Comparison of ENCODE assay signal across 10 cellular contexts in genomic region chr17:27810211-27810901, GRCh38. TPM values are rescaled to one million over a fixed set of nuclear protein-coding genes. Genes with fewer than 3 reads are reported as not detected.
DNase-seq lines count a peak whose midpoint lies in the region; ATAC-seq, FAIRE-seq and TF ChIP-seq lines count a peak whose summit lies in the region.
"Had no signal": no experiment of that assay in that cellular context is flagged by ENCODE, and none has a peak within 500 bp of the region (broad histone marks: within the 10 kb centered on the region; RNA-seq: fewer than 3 reads in every experiment).

No MANE protein-coding gene starts in this region.

- H3K4ac ChIP-seq in H9 (ENCODE audit: low read depth, low read length) = no peak overlapping the region

- peak; percentile 58 for ATAC-seq in activated CD4-positive, alpha-beta T cell treated with anti-CD3 and anti-CD28 coated beads for 36 hours
- ATAC-seq in psoas muscle = no peak

- H3K4me1 ChIP-seq in H9 (ENCODE audit: insufficient read depth, low read length) (no peaks in the 10 kb centered on the region; the same call in 1 of the 2 replicates), psoas muscle (no peaks in the 10 kb centered on the region)

- H2BK120ac ChIP-seq in H9 (ENCODE audit: low read depth, low read length, poor library complexity, severe bottlenecking) = no peak overlapping the region

- H3K4me3 ChIP-seq in WERI-Rb-1 (ENCODE audit: low read depth, low read length) (no peak overlapping the region), psoas muscle (no peak overlapping the region)
- H3K4me3 ChIP-seq: A549 had no signal

- H3K23ac ChIP-seq in H9 (ENCODE audit: insufficient read length, low read depth, low read length) = no peak overlapping the region

- no peak overlapping the region for H2BK15ac ChIP-seq in H9 (ENCODE audit: low read depth, low read length)

- H3K14ac ChIP-seq in H9 (ENCODE audit: insufficient read depth, low read length) = no peak overlapping the region

- no peak overlapping the region for H4K8ac ChIP-seq in H9 (replicated peaks; ENCODE audit: insufficient read length, low read depth, low read length)

- CTCF ChIA-PET in activated CD4-positive, alpha-beta T cell treated with anti-CD3 and anti-CD28 coated beads for 36 hours (lab: Charles Lee) = interaction anchor here (0.6 to 7.2 kb wide), 2 partner anchors 72 to 128 kb away, joined by 4 to 320 read pairs; no protein-coding TSS in a partner anchor

- H2AK5ac ChIP-seq in H9 (ENCODE audit: insufficient read length, low read length) = no peak overlapping the region

- H2AFZ ChIP-seq in H9 (ENCODE audit: low read length) = no peak overlapping the region

- no peak overlapping the region for H2BK20ac ChIP-seq in H9 (ENCODE audit: low read depth, low read length, poor library complexity, severe bottlenecking)

- intact Hi-C loops in activated CD4-positive, alpha-beta T cell treated with anti-CD3 and anti-CD28 coated beads for 36 hours (cut with DNase I, micrococcal nuclease) = loop anchor here in 1 of 2 experiments (1.0 to 2.0 kb wide), 2 partner anchors 69 to 336 kb away; no protein-coding TSS in a partner anchor
- intact Hi-C loops in psoas muscle (cut with DNase I) = no loop called here

- no peak overlapping the region for H2BK12ac ChIP-seq in H9 (ENCODE audit: insufficient read length, low read depth, low read length)

- no peaks in the 10 kb centered on the region for H3K27me3 Mint-ChIP-seq in activated CD4-positive, alpha-beta T cell treated with anti-CD3 and anti-CD28 coated beads for 36 hours
- H3K27me3 Mint-ChIP-seq in H9 (ENCODE audit: low read depth) = no peaks in the 10 kb centered on the region; the same call in 1 of the 2 replicates

- no peak overlapping the region for H3K18ac ChIP-seq in H9 (ENCODE audit: insufficient read length, low read depth, low read length)

- no peaks in the 10 kb centered on the region for H3K36me3 Mint-ChIP-seq in activated CD4-positive, alpha-beta T cell treated with anti-CD3 and anti-CD28 coated beads for 36 hours (ENCODE audit: low read depth)
- peaks cover 0 to 7% (median 0%) of the 10 kb centered on the region in 3 experiments; a peak in 3 of 7 replicates for H3K36me3 Mint-ChIP-seq in H9 (ENCODE audit: insufficient read depth in 1 of 3, low read depth in 3 of 3)
- H3K36me3 Mint-ChIP-seq: naive B cell had no signal

- H3K23me2 ChIP-seq in H9 (ENCODE audit: insufficient read length, low read depth, low read length, poor library complexity, severe bottlenecking) = peaks cover 4% of the 10 kb centered on the region

- H3K27ac ChIP-seq in H9 (ENCODE audit: insufficient read length, low read depth, low read length) = no peak overlapping the region
- H3K27ac ChIP-seq in WERI-Rb-1 = peak overlapping the region; percentile 60
- H3K27ac ChIP-seq in psoas muscle = no peak overlapping the region
- H3K27ac ChIP-seq: A549 had no signal

- H3K9me3 Mint-ChIP-seq in activated CD4-positive, alpha-beta T cell treated with anti-CD3 and anti-CD28 coated beads for 36 hours (ENCODE audit: low read depth) = peaks cover 5% of the 10 kb centered on the region
- peaks cover 7 to 8% of the 10 kb centered on the region in 2 experiments; a peak in 3 of 5 replicates for H3K9me3 Mint-ChIP-seq in H9
- H3K9me3 Mint-ChIP-seq: naive B cell had no signal

- TF ChIP-seq CTCF in H9 (conservative IDR thresholded peaks at IDR 0.05) (no peak), WERI-Rb-1 (IDR thresholded peaks at IDR 0.05; ENCODE audit: low read depth, low read length) (no peak), psoas muscle (IDR thresholded peaks at IDR 0.05) (no peak)

- H3T11ph ChIP-seq in H9 (ENCODE audit: low read length) = no peak overlapping the region

- H3K79me1 ChIP-seq in H9 (ENCODE audit: insufficient read depth, low read depth, low read length, poor library complexity, severe bottlenecking) = no peaks in the 10 kb centered on the region

- POLR2A ChIA-PET in activated CD4-positive, alpha-beta T cell treated with anti-CD3 and anti-CD28 coated beads for 36 hours (lab: Charles Lee) = no interaction called here

- H3K79me2 ChIP-seq in H9 (ENCODE audit: insufficient read depth, low read length) = no peaks in the 10 kb centered on the region

- FAIRE-seq in frontal cortex (lab: Jason Lieb, UNC) = no peak
- FAIRE-seq: A549 had no signal

- no peaks in the 10 kb centered on the region for H3K27me3 ChIP-seq in H9 (ENCODE audit: insufficient read depth, low read length)
- no peaks in the 10 kb centered on the region for H3K27me3 ChIP-seq in WERI-Rb-1 (ENCODE audit: insufficient read depth, low read depth, severe bottlenecking)
- H3K27me3 ChIP-seq in psoas muscle (ENCODE audit: insufficient read depth in 3 of 3, low read length in 2 of 3) = no peaks in the 10 kb centered on the region

- no CpG with 5 or more reads among the region's 7 CpGs for WGBS in H9 (ENCODE audit: extremely low coverage, insufficient read length, low lambda C conversion rate)
- 64 to 67% (median 66%) methylated on average over 7 of the region's 7 CpGs for WGBS in psoas muscle, 3 donors

- H3K4me3 Mint-ChIP-seq in activated CD4-positive, alpha-beta T cell treated with anti-CD3 and anti-CD28 coated beads for 36 hours = peak overlapping the region; percentile 57
- H3K4me3 Mint-ChIP-seq in H9 = no peak overlapping the region

- peak; percentile 75 for DNase-seq in activated CD4-positive, alpha-beta T cell treated with anti-CD3 and anti-CD28 coated beads for 36 hours
- no peak for DNase-seq in activated CD4-positive, alpha-beta T cell treated with anti-CD3 and anti-CD28 coated beads for 1 hour
- DNase-seq in H9 = peak; percentile 54
- DNase-seq in WERI-Rb-1 = no peak
- DNase-seq in stimulated activated CD4-positive, alpha-beta T cell treated with anti-CD3 and anti-CD28 coated beads, Interleukin-4, amount 100 ng/mL, for 48 hours (ENCODE audit: low read depth in 2 of 2) = peak; percentile 34 to 36
- no peak for DNase-seq in psoas muscle
- no peak for DNase-seq in frontal cortex (ENCODE audit: low spot score in 2 of 2)
- DNase-seq in AG08396 (ENCODE audit: low spot score) = no peak
- DNase-seq: naive B cell had no signal

- H3K56ac ChIP-seq in H9 (ENCODE audit: insufficient read length, low read depth, low read length) = no peak overlapping the region

- no peak overlapping the region for H3K9ac ChIP-seq in H9 (ENCODE audit: extremely low read depth, insufficient read length, low read length)

- peak overlapping the region; percentile 95 for H3K27ac Mint-ChIP-seq in activated CD4-positive, alpha-beta T cell treated with anti-CD3 and anti-CD28 coated beads for 36 hours
- peak overlapping the region in 1 of 3 experiments; percentile 4; a peak in 1 of 7 replicates for H3K27ac Mint-ChIP-seq in H9

- H2BK5ac ChIP-seq in H9 (ENCODE audit: insufficient read length, low read length) = no peak overlapping the region

- H3K36me3 ChIP-seq in WERI-Rb-1 (no peaks in the 10 kb centered on the region), psoas muscle (ENCODE audit: insufficient read depth in 1 of 2, low read depth in 1 of 2) (no peaks in the 10 kb centered on the region)

- H3K4me2 ChIP-seq in H9 (ENCODE audit: insufficient read depth, insufficient read length, low read length) = no peak overlapping the region
- H3K4me2 ChIP-seq: A549 had no signal

- peaks cover 48% of the 10 kb centered on the region for H3K4me1 Mint-ChIP-seq in activated CD4-positive, alpha-beta T cell treated with anti-CD3 and anti-CD28 coated beads for 36 hours
- peaks cover 19 to 20% of the 10 kb centered on the region in 2 experiments for H3K4me1 Mint-ChIP-seq in H9

- H4K91ac ChIP-seq in H9 (ENCODE audit: insufficient read length, low read depth, low read length) = no peak overlapping the region

- H3K9me3 ChIP-seq in H9 (ENCODE audit: control insufficient read depth, low read depth, low read length) = no peaks in the 10 kb centered on the region
- peaks cover 8% of the 10 kb centered on the region for H3K9me3 ChIP-seq in WERI-Rb-1 (ENCODE audit: severe bottlenecking)
- H3K9me3 ChIP-seq in psoas muscle = no peaks in the 10 kb centered on the region
- H3K9me3 ChIP-seq: A549 had no signal

- no peaks in the 10 kb centered on the region for H4K20me1 ChIP-seq in H9 (ENCODE audit: control insufficient read depth, insufficient read depth, insufficient read length)

- H4K5ac ChIP-seq in H9 (ENCODE audit: insufficient read length, low read depth, low read length) = no peak overlapping the region

RNA-seq across cellular contexts. Expression of gene NOS2, which starts 10.0 kb away (rescaled TPM):
- under 1 TPM; 0.07 to 0.09 TPM for total RNA-seq in activated CD4-positive, alpha-beta T cell treated with anti-CD3 and anti-CD28 coated beads for 36 hours
- total RNA-seq in H9 (2021) (0.35 and 0.59 TPM in 2 replicates), psoas muscle (under 1 TPM; 0.06 to 0.79 (median 0.29) TPM), frontal cortex (1.2 TPM)
- under 1 TPM; 0.09 to 0.14 (median 0.09) TPM for polyA plus RNA-seq in psoas muscle

Comparison
In these comparisons a context has a peak if more than half of its experiments do, and no peak if none do; other contexts are left out.
1. DNase-seq: peak in activated CD4-positive, alpha-beta T cell treated with anti-CD3 and anti-CD28 coated beads for 36 hours (single experiment), H9 (single experiment) and stimulated activated CD4-positive, alpha-beta T cell treated with anti-CD3 and anti-CD28 coated beads, Interleukin-4, amount 100 ng/mL, for 48 hours (2 of 2); none in activated CD4-positive, alpha-beta T cell treated with anti-CD3 and anti-CD28 coated beads for 1 hour (single experiment), WERI-Rb-1 (single experiment), psoas muscle (0 of 2), frontal cortex (0 of 2) and AG08396 (single experiment).